In the genomic region with DNA sequence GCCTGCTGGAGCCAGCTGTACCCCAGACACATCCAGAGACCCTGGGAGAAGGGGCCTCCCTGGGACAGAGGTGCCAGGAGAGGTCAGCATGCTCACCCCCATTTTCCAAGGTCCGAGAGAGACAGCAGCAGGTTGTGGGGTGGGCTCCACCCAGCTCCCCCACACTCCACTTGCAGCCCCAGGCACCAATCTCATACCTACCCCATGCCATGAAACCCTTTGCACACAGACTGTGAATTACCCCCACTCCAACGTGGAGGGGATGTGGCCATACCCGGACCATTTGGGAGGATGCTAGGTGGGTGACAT, we compare ENCODE assay signal across 20 cellular contexts.
"Had no signal": no experiment of that assay in that cellular context is flagged by ENCODE, and none has a peak within 500 bp of the region (broad histone marks: within the 10 kb centered on the region; RNA-seq: fewer than 3 reads in every experiment).

No MANE protein-coding gene starts in this region.

- H3K9ac ChIP-seq: KMS-11, SK-N-SH had no signal

- DNase-seq: Kasumi-1, MM.1S, NCI-H1092 treated with DMSO at 0.1 percent for 48 hours, NCI-H1417, NCI-H1436 treated with DMSO at 0.1 percent for 48 hours, NCI-H1694, NCI-H187 treated with DMSO at 0.1 percent for 48 hours, NCI-H2029 treated with DMSO at 0.1 percent for 48 hours, NCI-H2171 treated with DMSO at 0.1 percent for 48 hours, NCI-H524, NCI-H526 treated with DMSO at 0.1 percent for 48 hours, NCI-H774, PC-3, SHP77 had no signal

- ATAC-seq: K562, Panc1, PC-3 had no signal

- H3K27ac ChIP-seq: KMS-11, RWPE1 had no signal

- H3K4me3 Mint-ChIP-seq: IgD-negative memory B cell had no signal

- H3K9me2 ChIP-seq: SK-N-SH had no signal

- H3K27me3 Mint-ChIP-seq: IgD-negative memory B cell had no signal

- H3K4me2 ChIP-seq: KMS-11, SK-N-SH had no signal

- H3K9me3 Mint-ChIP-seq: IgD-negative memory B cell had no signal

- H3K9me3 ChIP-seq: SK-N-SH had no signal

- FAIRE-seq: K562 had no signal

- H3K27ac Mint-ChIP-seq: IgD-negative memory B cell had no signal

- H3K4me3 ChIP-seq: K562 had no signal
